In genomic region chr14:71780822-71781221, GRCh38 we compare ENCODE assay signal across 17 cellular contexts.
"Had no signal": no experiment of that assay in that cellular context is flagged by ENCODE, and none has a peak within 500 bp of the region (broad histone marks: within the 10 kb centered on the region; RNA-seq: fewer than 3 reads in every experiment).

No MANE protein-coding gene starts in this region.

- H3K4me1 ChIP-seq: parathyroid adenoma, prostate gland, stomach, vagina had no signal

- H3K27me3 ChIP-seq: cardiac muscle cell, hepatocyte, stomach, vagina had no signal

- H3K27me3 Mint-ChIP-seq: type B pancreatic cell had no signal

- H3K9me3 ChIP-seq: prostate gland, stomach, vagina had no signal

- H3K27ac Mint-ChIP-seq: dendritic cell treated with granulocyte-macrophage colony-stimulating factor and Interleukin-4, amounts not matched to agents 40 ng/mL and 50 ng/mL, for 4 days; mesothelial cell of epicardium; natural killer cell treated with Interleukin-12 subunit alpha and Interleukin-12 subunit beta and Interleukin-15 and Interleukin-18, amount 100 ng/mL, for 72 hours; type B pancreatic cell had no signal

- DNase-seq: foreskin melanocyte; kidney; left cardiac atrium; stimulated activated CD4-positive, alpha-beta T cell treated with anti-CD3 and anti-CD28 coated beads, Interleukin-2, amount 100 ng/mL, for 24 hours; stimulated activated CD4-positive, alpha-beta T cell treated with anti-CD3 and anti-CD28 coated beads, Interleukin-4, amount 100 ng/mL, for 4 hours; stimulated activated naive CD4-positive, alpha-beta T cell; stomach had no signal

- H3K4me3 ChIP-seq: cardiac muscle cell, hepatocyte, prostate gland, stomach, vagina had no signal

- H3K36me3 Mint-ChIP-seq: mesothelial cell of epicardium; natural killer cell treated with Interleukin-12 subunit alpha and Interleukin-12 subunit beta and Interleukin-15 and Interleukin-18, amount 100 ng/mL, for 72 hours; type B pancreatic cell had no signal

- H3K9me3 Mint-ChIP-seq: dendritic cell treated with granulocyte-macrophage colony-stimulating factor and Interleukin-4, amounts not matched to agents 40 ng/mL and 50 ng/mL, for 4 days; natural killer cell treated with Interleukin-12 subunit alpha and Interleukin-12 subunit beta and Interleukin-15 and Interleukin-18, amount 100 ng/mL, for 72 hours; type B pancreatic cell had no signal

- H3K36me3 ChIP-seq: cardiac muscle cell, prostate gland, stomach, vagina had no signal

- H3K4me3 Mint-ChIP-seq: dendritic cell treated with granulocyte-macrophage colony-stimulating factor and Interleukin-4, amounts not matched to agents 40 ng/mL and 50 ng/mL, for 4 days; mesothelial cell of epicardium; natural killer cell treated with Interleukin-12 subunit alpha and Interleukin-12 subunit beta and Interleukin-15 and Interleukin-18, amount 100 ng/mL, for 72 hours; type B pancreatic cell had no signal

- ATAC-seq: natural killer cell treated with Interleukin-12 subunit alpha and Interleukin-12 subunit beta and Interleukin-15 and Interleukin-18, amount 100 ng/mL, for 72 hours; sciatic nerve had no signal

- H3K27ac ChIP-seq: cardiac muscle cell, hepatocyte, parathyroid adenoma, prostate gland, stomach, vagina had no signal
